In genomic region chr2:224040753-224041152, GRCh38 we compare ENCODE assay signal across 21 cellular contexts. TPM values are rescaled to one million over a fixed set of nuclear protein-coding genes. Genes with fewer than 3 reads are reported as not detected.
A peak's percentile ranks its signal among the peaks of the same experiment; 100 is the strongest.
DNase-seq lines count a peak whose midpoint lies in the region; ATAC-seq and TF ChIP-seq lines count a peak whose summit lies in the region.
"Had no signal": no experiment of that assay in that cellular context is flagged by ENCODE, and none has a peak within 500 bp of the region (broad histone marks: within the 10 kb centered on the region; RNA-seq: fewer than 3 reads in every experiment).

No MANE protein-coding gene starts in this region.

- ATAC-seq in T-cell (replicated peaks in 1 of 4) (no peak), GM19035 (IDR thresholded peaks at IDR 0.05; ENCODE audit: unreplicated experiment) (no peak)
- ATAC-seq: activated naive CD4-positive, alpha-beta T cell treated with anti-CD3 and anti-CD28 coated beads, Interleukin-2, amount 50 U/mL, for 72 hours; left colon; stimulated activated naive B cell treated with anti-CD40 and anti-IgM and Interleukin-4, amounts not matched to agents 10 μg/mL and 1 μg/mL and 100 μg/mL, for 72 hours had no signal

- CTCF ChIA-PET in CD8-positive, alpha-beta memory T cell (lab: Charles Lee), result no interaction called here
- CTCF ChIA-PET in T-cell (lab: Charles Lee), result no interaction called here

- H3K27ac ChIP-seq in CD8-positive, alpha-beta memory T cell (ENCODE audit: low read depth, low read length), result no peak overlapping the region
- H3K27ac ChIP-seq: brain microvascular endothelial cell, VCaP had no signal

- no peaks in the 10 kb centered on the region for H3K36me3 Mint-ChIP-seq in CD8-positive, alpha-beta memory T cell
- no peaks in the 10 kb centered on the region for H3K36me3 Mint-ChIP-seq in T-cell
- H3K36me3 Mint-ChIP-seq in nephron (ENCODE audit: low read depth), result no peaks in the 10 kb centered on the region

- H3K36me3 ChIP-seq in CD8-positive, alpha-beta memory T cell (ENCODE audit: insufficient read depth, low read length), result no peaks in the 10 kb centered on the region
- H3K36me3 ChIP-seq: brain microvascular endothelial cell, ovary, tibial nerve had no signal

- H3K4me1 ChIP-seq in CD8-positive, alpha-beta memory T cell (ENCODE audit: insufficient read depth, low read length), result peaks cover 5% of the 10 kb centered on the region

- peaks cover 38 to 80% of the 10 kb centered on the region in 2 donors for H3K27me3 Mint-ChIP-seq in CD8-positive, alpha-beta memory T cell
- peaks cover 31 to 58% of the 10 kb centered on the region in 2 donors for H3K27me3 Mint-ChIP-seq in T-cell
- peaks cover 42% of the 10 kb centered on the region for H3K27me3 Mint-ChIP-seq in nephron (ENCODE audit: low read depth)

- no peaks in the 10 kb centered on the region for H3K9me3 ChIP-seq in CD8-positive, alpha-beta memory T cell (ENCODE audit: low read length)
- H3K9me3 ChIP-seq: ovary, tibial nerve had no signal

- POLR2A ChIA-PET in CD8-positive, alpha-beta memory T cell (lab: Charles Lee), result no interaction called here
- POLR2A ChIA-PET in T-cell (lab: Charles Lee), result no interaction called here

- H3K4me3 ChIP-seq in CD8-positive, alpha-beta memory T cell (ENCODE audit: low read length), result no peak overlapping the region
- no peak overlapping the region for H3K4me3 ChIP-seq in epithelial cell of esophagus (ENCODE audit: low read length)
- H3K4me3 ChIP-seq: ovary, tibial nerve had no signal

- H3K4me1 Mint-ChIP-seq in CD8-positive, alpha-beta memory T cell, result peaks cover 14 to 20% (median 20%) of the 10 kb centered on the region in 3 donors
- peaks cover 20 to 33% (median 21%) of the 10 kb centered on the region in 3 donors for H3K4me1 Mint-ChIP-seq in T-cell
- H3K4me1 Mint-ChIP-seq in nephron, result peaks cover 32% of the 10 kb centered on the region

- H3K27me3 ChIP-seq in CD8-positive, alpha-beta memory T cell (ENCODE audit: insufficient read depth, low read length, poor library complexity, severe bottlenecking), result peaks cover 5% of the 10 kb centered on the region
- H3K27me3 ChIP-seq: brain microvascular endothelial cell, ovary, tibial nerve had no signal

- H3K27ac Mint-ChIP-seq in CD8-positive, alpha-beta memory T cell, result no peak overlapping the region
- H3K27ac Mint-ChIP-seq in T-cell, result no peak overlapping the region
- peak overlapping the region; percentile 6 to 41 (median 19) for H3K27ac Mint-ChIP-seq in nephron
- H3K27ac Mint-ChIP-seq: activated naive CD4-positive, alpha-beta T cell treated with anti-CD3 and anti-CD28 coated beads, Interleukin-2, amount 50 U/mL, for 72 hours; stimulated activated naive B cell treated with anti-CD40 and anti-IgM and Interleukin-4, amounts not matched to agents 10 μg/mL and 1 μg/mL and 100 μg/mL, for 72 hours had no signal

- H3K4me3 Mint-ChIP-seq in CD8-positive, alpha-beta memory T cell, result peak overlapping the region in 5 of 7 donors; percentile 6 to 67 (median 54)
- H3K4me3 Mint-ChIP-seq in T-cell, result peak overlapping the region; percentile 37 to 65 (median 47)
- H3K4me3 Mint-ChIP-seq in nephron, result peak overlapping the region; percentile 61 to 81 (median 74)
- H3K4me3 Mint-ChIP-seq: stimulated activated naive B cell treated with anti-CD40 and anti-IgM and Interleukin-4, amounts not matched to agents 10 μg/mL and 1 μg/mL and 100 μg/mL, for 72 hours had no signal

- DNase-seq in CD8-positive, alpha-beta memory T cell, result no peak
- DNase-seq in T-cell, result no peak
- DNase-seq in epithelial cell of esophagus (ENCODE audit: low read depth), result peak; percentile 28
- DNase-seq in putamen (ENCODE audit: low spot score), result no peak
- DNase-seq in NCI-H82 treated with DMSO at 0.1 percent for 48 hours (lab: John Stamatoyannopoulos, UW; ENCODE audit: unreplicated experiment), result no peak
- DNase-seq: activated CD4-positive, alpha-beta T cell treated with anti-CD3 and anti-CD28 coated beads, Interleukin-2, amount 50 U/mL, for 48 hours; brain microvascular endothelial cell; erythroblast; GOT3; left colon; NCI-H1105; NCI-H2107; ovary; Right ventricle myocardium superior; stimulated activated naive B cell treated with anti-CD40 and anti-IgM and Interleukin-4, amounts not matched to agents 10 μg/mL and 1 μg/mL and 100 μg/mL, for 72 hours had no signal

- peaks cover 0 to 2% (median 0%) of the 10 kb centered on the region in 5 donors for H3K9me3 Mint-ChIP-seq in CD8-positive, alpha-beta memory T cell
- H3K9me3 Mint-ChIP-seq in T-cell (peaks cover 0 to 3% (median 0%) of the 10 kb centered on the region in 3 donors), nephron (peaks cover 2% of the 10 kb centered on the region)
- H3K9me3 Mint-ChIP-seq: activated naive CD4-positive, alpha-beta T cell treated with anti-CD3 and anti-CD28 coated beads, Interleukin-2, amount 50 U/mL, for 72 hours had no signal

- TF ChIP-seq CTCF in epithelial cell of esophagus (IDR thresholded peaks at IDR 0.05; ENCODE audit: insufficient read depth, low read depth, low read length, missing control alignments) (no peak), nephron (IDR thresholded peaks at IDR 0.05; ENCODE audit: unreplicated experiment in 3 of 3) (no peak)

RNA-seq across cellular contexts. Expression of gene SERPINE2, which starts 1.7 kb away (rescaled TPM):
- total RNA-seq in CD8-positive, alpha-beta memory T cell, result 1 to 10 TPM; 5.0 to 6.4 TPM
- polyA plus RNA-seq in CD8-positive, alpha-beta memory T cell, result 2.2 TPM
- 1 to 10 TPM; 2.0 to 7.5 (median 4.1) TPM for total RNA-seq in T-cell
- total RNA-seq: OCI-LY7 had no signal

Comparison
In these comparisons a context has a peak if more than half of its experiments do, and no peak if none do; other contexts are left out.
1. H3K27ac Mint-ChIP-seq: peak in nephron (3 of 3); none in CD8-positive, alpha-beta memory T cell (0 of 8) and T-cell (0 of 2).
2. Peak in every context shown above with its lines, with median percentiles within 50 percentile points of each other: H3K4me3 Mint-ChIP-seq.